ENCODE assay signal across 1 cellular context in genomic region chr6:33391278-33392167, GRCh38.
TF ChIP-seq lines count a peak whose summit lies in the region.

A gene with protein sequence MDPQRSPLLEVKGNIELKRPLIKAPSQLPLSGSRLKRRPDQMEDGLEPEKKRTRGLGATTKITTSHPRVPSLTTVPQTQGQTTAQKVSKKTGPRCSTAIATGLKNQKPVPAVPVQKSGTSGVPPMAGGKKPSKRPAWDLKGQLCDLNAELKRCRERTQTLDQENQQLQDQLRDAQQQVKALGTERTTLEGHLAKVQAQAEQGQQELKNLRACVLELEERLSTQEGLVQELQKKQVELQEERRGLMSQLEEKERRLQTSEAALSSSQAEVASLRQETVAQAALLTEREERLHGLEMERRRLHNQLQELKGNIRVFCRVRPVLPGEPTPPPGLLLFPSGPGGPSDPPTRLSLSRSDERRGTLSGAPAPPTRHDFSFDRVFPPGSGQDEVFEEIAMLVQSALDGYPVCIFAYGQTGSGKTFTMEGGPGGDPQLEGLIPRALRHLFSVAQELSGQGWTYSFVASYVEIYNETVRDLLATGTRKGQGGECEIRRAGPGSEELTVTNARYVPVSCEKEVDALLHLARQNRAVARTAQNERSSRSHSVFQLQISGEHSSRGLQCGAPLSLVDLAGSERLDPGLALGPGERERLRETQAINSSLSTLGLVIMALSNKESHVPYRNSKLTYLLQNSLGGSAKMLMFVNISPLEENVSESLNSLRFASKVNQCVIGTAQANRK (plus strand): TSS chr6:33391823. CDS start chr6:33391986, 163 bp downstream.

TF ChIP-seq in K562, 482 proteins besides CTCF, POLR2A, EP300 and RAD21 (continued from another document and continues in another):
- TF ChIP-seq, protein P1, sequence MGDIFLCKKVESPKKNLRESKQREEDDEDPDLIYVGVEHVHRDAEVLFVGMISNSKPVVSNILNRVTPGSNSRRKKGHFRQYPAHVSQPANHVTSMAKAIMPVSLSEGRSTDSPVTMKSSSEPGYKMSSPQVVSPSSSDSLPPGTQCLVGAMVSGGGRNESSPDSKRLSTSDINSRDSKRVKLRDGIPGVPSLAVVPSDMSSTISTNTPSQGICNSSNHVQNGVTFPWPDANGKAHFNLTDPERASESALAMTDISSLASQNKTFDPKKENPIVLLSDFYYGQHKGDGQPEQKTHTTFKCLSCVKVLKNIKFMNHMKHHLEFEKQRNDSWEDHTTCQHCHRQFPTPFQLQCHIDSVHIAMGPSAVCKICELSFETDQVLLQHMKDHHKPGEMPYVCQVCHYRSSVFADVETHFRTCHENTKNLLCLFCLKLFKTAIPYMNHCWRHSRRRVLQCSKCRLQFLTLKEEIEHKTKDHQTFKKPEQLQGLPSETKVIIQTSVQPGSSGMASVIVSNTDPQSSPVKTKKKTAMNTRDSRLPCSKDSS (IDR thresholded peaks at IDR 0.05; ENCODE audit: low read depth, partially characterized antibody), result no peak
- TF ChIP-seq CHD1 (IDR thresholded peaks at IDR 0.05; ENCODE audit: low read length) (peak; percentile 72), MYC (IDR thresholded peaks at IDR 0.05; ENCODE audit: low read depth, low read length) (peak; percentile 94), MYC (CRISPR knock-in tag; IDR thresholded peaks at IDR 0.05; ENCODE audit: borderline replicate concordance, low read depth) (peak; percentile 65; the same call in 1 of the 2 replicates), SREBF1 (IDR thresholded peaks at IDR 0.05; ENCODE audit: borderline replicate concordance, low read depth, low read length) (no peak), FOXM1 (IDR thresholded peaks at IDR 0.05; ENCODE audit: low read depth) (peak; percentile 99), FOXM1 (CRISPR knock-in tag; IDR thresholded peaks at IDR 0.05; ENCODE audit: low read depth) (peak; percentile 97), SNRNP70 (optimal IDR thresholded peaks at IDR 0.05; ENCODE audit: low read depth, low read length) (no peak), SAP30 (IDR thresholded peaks at IDR 0.05; ENCODE audit: borderline replicate concordance, insufficient read depth, low read depth, low read length, poor library complexity, severe bottlenecking) (peak; percentile 99), GTF2F1 (IDR thresholded peaks at IDR 0.05; ENCODE audit: low read depth, low read length) (peak; percentile 80; the same call in 1 of the 2 replicates), FOSL1 (tag; conservative IDR thresholded peaks at IDR 0.05) (no peak; the same call in 1 of the 2 replicates), MYNN (IDR thresholded peaks at IDR 0.05) (peak; percentile 8; the same call in 1 of the 2 replicates), MYNN (CRISPR knock-in tag; IDR thresholded peaks at IDR 0.05) (no peak), TGIF2 (CRISPR knock-in tag; IDR thresholded peaks at IDR 0.05) (no peak; the same call in 1 of the 2 replicates), JUND (IDR thresholded peaks at IDR 0.05; ENCODE audit: borderline replicate concordance, low read depth, low read length) (peak; percentile 80), JUND (tag; IDR thresholded peaks at IDR 0.05; ENCODE audit: borderline replicate concordance, low read depth, low read length) (peak; percentile 80; the same call in 2 of the 3 replicates), TCF7 (IDR thresholded peaks at IDR 0.05; ENCODE audit: borderline replicate concordance) (peak; percentile 80), SAFB (IDR thresholded peaks at IDR 0.05; ENCODE audit: borderline replicate concordance, low read depth, low read length) (peak; percentile 45; the same call in 1 of the 2 replicates), SMAD2 (IDR thresholded peaks at IDR 0.05; ENCODE audit: low read depth, low read length) (no peak), MITF (IDR thresholded peaks at IDR 0.05) (no peak; the same call in 1 of the 2 replicates), NR4A1 (CRISPR knock-in tag; IDR thresholded peaks at IDR 0.05) (no peak), NR4A1 (tag; IDR thresholded peaks at IDR 0.05) (0 out of 2 replicates have a peak, but pooled peaks have one; percentile 16), MTA3 (IDR thresholded peaks at IDR 0.05; ENCODE audit: borderline replicate concordance) (peak; percentile 84; the same call in 1 of the 2 replicates), SETDB1 (IDR thresholded peaks at IDR 0.05; ENCODE audit: low read length) (peak; percentile 35), GTF2A2 (tag; IDR thresholded peaks at IDR 0.05) (no peak), EHMT2 (IDR thresholded peaks at IDR 0.05) (no peak), TAF7 (tag; IDR thresholded peaks at IDR 0.05) (peak; percentile 32; the same call in 1 of the 2 replicates), POLR3A (IDR thresholded peaks at IDR 0.05; ENCODE audit: borderline replicate concordance, extremely low read depth, insufficient read depth, insufficient read length) (no peak), CEBPZ (IDR thresholded peaks at IDR 0.05; ENCODE audit: borderline replicate concordance, low read depth, low read length) (no peak), MCM2 (IDR thresholded peaks at IDR 0.05; ENCODE audit: low read depth) (no peak), FUS (optimal IDR thresholded peaks at IDR 0.05; ENCODE audit: low read depth, low read length) (no peak), ZNF124 (CRISPR knock-in tag; IDR thresholded peaks at IDR 0.05) (no peak), NFRKB (IDR thresholded peaks at IDR 0.05; ENCODE audit: low read depth) (peak; percentile 83; the same call in 1 of the 2 replicates), LEF1 (IDR thresholded peaks at IDR 0.05) (0 out of 2 replicates have a peak, but pooled peaks have one; percentile 18), ATF7 (IDR thresholded peaks at IDR 0.05) (peak; percentile 96), HNRNPUL1 (IDR thresholded peaks at IDR 0.05; ENCODE audit: low read length) (no peak), ZNF197 (CRISPR knock-in tag; IDR thresholded peaks at IDR 0.05; ENCODE audit: low read depth) (0 out of 2 replicates have a peak, but pooled peaks have one; percentile 64), HSF4 (CRISPR knock-in tag; IDR thresholded peaks at IDR 0.05; ENCODE audit: borderline replicate concordance) (no peak), YY1 (IDR thresholded peaks at IDR 0.05; ENCODE audit: borderline replicate concordance in 1 of 3, control insufficient read depth in 1 of 3, extremely low read depth in 1 of 3, insufficient read depth in 3 of 3, insufficient read length in 1 of 3, insufficient replicate concordance in 2 of 3, low read depth in 1 of 3, low read length in 2 of 3) (peak in 2 of 3 experiments; percentile 63 to 64), POU5F1 (IDR thresholded peaks at IDR 0.05; ENCODE audit: borderline replicate concordance, low read depth, low read length, partially characterized antibody) (no peak), ILK (tag; IDR thresholded peaks at IDR 0.05; ENCODE audit: borderline replicate concordance, low read depth) (no peak), ZNF76 (CRISPR knock-in tag; IDR thresholded peaks at IDR 0.05; ENCODE audit: borderline replicate concordance) (no peak), CHCHD3 (CRISPR knock-in tag; IDR thresholded peaks at IDR 0.05) (0 out of 2 replicates have a peak, but pooled peaks have one; percentile 11), ZNF316 (IDR thresholded peaks at IDR 0.05) (0 out of 2 replicates have a peak, but pooled peaks have one; percentile 12), ZNF696 (CRISPR knock-in tag; conservative IDR thresholded peaks at IDR 0.05) (no peak), RNF2 (IDR thresholded peaks at IDR 0.05) (peak; percentile 74)
- TF ChIP-seq, protein P2, sequence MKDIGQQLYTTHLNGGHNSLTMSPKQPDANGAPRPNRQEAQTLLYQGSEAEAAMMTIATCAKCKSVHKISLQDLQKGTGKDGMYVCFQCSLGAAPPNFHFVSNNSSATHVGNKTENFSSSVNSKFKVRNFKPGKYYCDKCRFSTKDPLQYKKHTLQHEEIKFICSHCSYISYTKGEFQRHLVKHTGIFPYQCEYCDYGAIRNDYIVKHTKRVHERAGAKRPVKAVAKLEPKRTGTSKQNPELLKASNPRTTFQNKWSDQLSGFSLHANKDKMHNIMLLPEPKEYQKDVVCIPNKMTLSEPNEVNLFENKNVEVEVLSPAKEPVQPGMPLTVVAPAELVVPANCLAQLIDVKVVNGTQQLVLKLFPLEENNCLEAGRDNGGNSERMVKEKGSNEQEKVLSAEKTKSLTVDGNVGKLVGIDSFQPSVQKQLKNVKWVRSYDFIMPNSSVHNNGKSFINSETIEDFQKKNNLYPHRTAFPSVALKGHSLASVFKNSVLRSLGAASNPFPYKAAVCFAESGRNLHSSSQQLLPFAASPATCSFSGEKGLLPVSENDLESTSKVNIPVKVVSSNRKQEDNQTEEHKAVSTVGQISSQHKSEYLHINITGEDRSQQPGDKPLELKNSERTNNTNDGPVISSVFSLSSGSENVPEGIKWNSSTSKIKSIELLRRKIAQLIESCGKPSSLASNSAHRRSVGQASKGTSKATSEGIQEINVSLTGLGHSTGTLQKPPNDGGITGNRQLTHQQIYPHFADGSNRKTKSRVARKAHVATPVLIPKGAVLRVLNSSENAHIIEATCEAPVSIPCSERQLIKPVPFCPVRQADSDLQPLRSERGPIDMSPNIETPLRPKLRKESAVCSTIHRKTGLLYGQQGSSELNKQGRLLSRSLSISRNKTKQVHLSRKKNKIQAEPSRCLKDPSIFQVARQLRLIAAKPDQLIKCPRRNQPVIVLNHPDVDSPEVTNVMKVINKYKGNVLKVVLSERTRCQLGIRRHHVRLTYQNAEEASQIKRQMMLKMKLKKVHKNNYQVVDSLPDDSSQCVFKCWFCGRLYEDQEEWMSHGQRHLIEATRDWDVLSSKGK (CRISPR knock-in tag; IDR thresholded peaks at IDR 0.05), result no peak
- TF ChIP-seq, protein P3, sequence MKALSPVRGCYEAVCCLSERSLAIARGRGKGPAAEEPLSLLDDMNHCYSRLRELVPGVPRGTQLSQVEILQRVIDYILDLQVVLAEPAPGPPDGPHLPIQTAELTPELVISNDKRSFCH (CRISPR knock-in tag; IDR thresholded peaks at IDR 0.05), result no peak
- TF ChIP-seq, protein P3 (tag; IDR thresholded peaks at IDR 0.05), result no peak; the same call in 1 of the 2 replicates
- TF ChIP-seq, protein P4, sequence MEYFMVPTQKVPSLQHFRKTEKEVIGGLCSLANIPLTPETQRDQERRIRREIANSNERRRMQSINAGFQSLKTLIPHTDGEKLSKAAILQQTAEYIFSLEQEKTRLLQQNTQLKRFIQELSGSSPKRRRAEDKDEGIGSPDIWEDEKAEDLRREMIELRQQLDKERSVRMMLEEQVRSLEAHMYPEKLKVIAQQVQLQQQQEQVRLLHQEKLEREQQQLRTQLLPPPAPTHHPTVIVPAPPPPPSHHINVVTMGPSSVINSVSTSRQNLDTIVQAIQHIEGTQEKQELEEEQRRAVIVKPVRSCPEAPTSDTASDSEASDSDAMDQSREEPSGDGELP (CRISPR knock-in tag; IDR thresholded peaks at IDR 0.05; ENCODE audit: borderline replicate concordance), result peak; percentile 92
- TF ChIP-seq, protein P5, sequence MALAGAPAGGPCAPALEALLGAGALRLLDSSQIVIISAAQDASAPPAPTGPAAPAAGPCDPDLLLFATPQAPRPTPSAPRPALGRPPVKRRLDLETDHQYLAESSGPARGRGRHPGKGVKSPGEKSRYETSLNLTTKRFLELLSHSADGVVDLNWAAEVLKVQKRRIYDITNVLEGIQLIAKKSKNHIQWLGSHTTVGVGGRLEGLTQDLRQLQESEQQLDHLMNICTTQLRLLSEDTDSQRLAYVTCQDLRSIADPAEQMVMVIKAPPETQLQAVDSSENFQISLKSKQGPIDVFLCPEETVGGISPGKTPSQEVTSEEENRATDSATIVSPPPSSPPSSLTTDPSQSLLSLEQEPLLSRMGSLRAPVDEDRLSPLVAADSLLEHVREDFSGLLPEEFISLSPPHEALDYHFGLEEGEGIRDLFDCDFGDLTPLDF (CRISPR knock-in tag; IDR thresholded peaks at IDR 0.05), result peak; percentile 98
- TF ChIP-seq, protein P6, sequence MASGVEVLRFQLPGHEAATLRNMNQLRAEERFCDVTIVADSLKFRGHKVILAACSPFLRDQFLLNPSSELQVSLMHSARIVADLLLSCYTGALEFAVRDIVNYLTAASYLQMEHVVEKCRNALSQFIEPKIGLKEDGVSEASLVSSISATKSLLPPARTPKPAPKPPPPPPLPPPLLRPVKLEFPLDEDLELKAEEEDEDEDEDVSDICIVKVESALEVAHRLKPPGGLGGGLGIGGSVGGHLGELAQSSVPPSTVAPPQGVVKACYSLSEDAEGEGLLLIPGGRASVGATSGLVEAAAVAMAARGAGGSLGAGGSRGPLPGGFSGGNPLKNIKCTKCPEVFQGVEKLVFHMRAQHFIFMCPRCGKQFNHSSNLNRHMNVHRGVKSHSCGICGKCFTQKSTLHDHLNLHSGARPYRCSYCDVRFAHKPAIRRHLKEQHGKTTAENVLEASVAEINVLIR (CRISPR knock-in tag; IDR thresholded peaks at IDR 0.05), result peak; percentile 87
